In genomic region chr14:103125098-103126070, GRCh38 we compare ENCODE assay signal across 21 cellular contexts. TPM values are rescaled to one million over a fixed set of nuclear protein-coding genes. Genes with fewer than 3 reads are reported as not detected.
DNase-seq lines count a peak whose midpoint lies in the region; ATAC-seq, FAIRE-seq and TF ChIP-seq lines count a peak whose summit lies in the region.
"Had no signal": no experiment of that assay in that cellular context is flagged by ENCODE, and none has a peak within 500 bp of the region (broad histone marks: within the 10 kb centered on the region; RNA-seq: fewer than 3 reads in every experiment).

No MANE protein-coding gene starts in this region.

- peaks cover 42% of the 10 kb centered on the region for H3K4me1 Mint-ChIP-seq in MCF 10A (ENCODE audit: insufficient read depth, unreplicated experiment)
- peaks cover 21% of the 10 kb centered on the region for H3K4me1 Mint-ChIP-seq in neural progenitor cell

- CTCF ChIA-PET in MCF 10A (lab: Yijun Ruan, JAX) = interaction anchor here (1.0 to 7.3 kb wide), 5 partner anchors 10 to 207 kb away, joined by 3 to 50 read pairs (median 4); no protein-coding TSS in a partner anchor

- H2AFZ ChIP-seq in neural progenitor cell (replicated peaks) = no peak overlapping the region

- no peak for ATAC-seq in pancreas
- ATAC-seq in aorta (ENCODE audit: low FRiP score) = no peak
- ATAC-seq: esophagus mucosa; naive thymus-derived CD4-positive, alpha-beta T cell; right lobe of liver had no signal

- in situ Hi-C loops in HAP-1 (cut with MboI; ENCODE audit: low sequenced_read_pairs) = no loop called here

- H3K27me3 ChIP-seq in breast epithelium = no peaks in the 10 kb centered on the region
- no peaks in the 10 kb centered on the region for H3K27me3 ChIP-seq in pancreas
- no peaks in the 10 kb centered on the region for H3K27me3 ChIP-seq in aorta (ENCODE audit: control insufficient read depth in 1 of 2, insufficient read depth in 2 of 2, low read length in 1 of 2)
- peaks cover 72% of the 10 kb centered on the region for H3K27me3 ChIP-seq in neural progenitor cell
- H3K27me3 ChIP-seq in HAP-1 (ENCODE audit: low read depth) = no peaks in the 10 kb centered on the region
- H3K27me3 ChIP-seq: right lobe of liver had no signal

- H3K4me3 Mint-ChIP-seq in MCF 10A (ENCODE audit: unreplicated experiment) (no peak overlapping the region), neural progenitor cell (no peak overlapping the region)
- H3K4me3 Mint-ChIP-seq: naive thymus-derived CD4-positive, alpha-beta T cell had no signal

- H3K36me3 ChIP-seq in breast epithelium (no peaks in the 10 kb centered on the region), pancreas (no peaks in the 10 kb centered on the region), aorta (ENCODE audit: control insufficient read depth in 1 of 2, insufficient read depth in 2 of 2, low read length in 1 of 2) (no peaks in the 10 kb centered on the region), neural progenitor cell (no peaks in the 10 kb centered on the region), HAP-1 (replicated peaks) (no peaks in the 10 kb centered on the region)

- TF ChIP-seq CTCF in breast epithelium (IDR thresholded peaks at IDR 0.05) (no peak), MCF 10A (IDR thresholded peaks at IDR 0.05; ENCODE audit: unreplicated experiment) (no peak), fibroblast of the aortic adventitia (IDR thresholded peaks at IDR 0.05; ENCODE audit: insufficient read depth, low read length) (no peak), pancreas (IDR thresholded peaks at IDR 0.05) (no peak), neural progenitor cell (IDR thresholded peaks at IDR 0.05) (no peak)

- peaks cover 18 to 57% of the 10 kb centered on the region in 2 donors for H3K4me1 ChIP-seq in breast epithelium
- H3K4me1 ChIP-seq in pancreas = peaks cover 4 to 24% (median 7%) of the 10 kb centered on the region in 3 donors
- no peaks in the 10 kb centered on the region for H3K4me1 ChIP-seq in aorta (ENCODE audit: control insufficient read depth in 1 of 2, insufficient read depth in 2 of 2, low read length in 2 of 2)
- peaks cover 25% of the 10 kb centered on the region for H3K4me1 ChIP-seq in neural progenitor cell
- peaks cover 11% of the 10 kb centered on the region for H3K4me1 ChIP-seq in HAP-1

- H3K4me2 ChIP-seq in neural progenitor cell = no peak overlapping the region
- H3K4me2 ChIP-seq: SK-N-SH had no signal

- intact Hi-C loops in breast epithelium (cut with DNase I; ENCODE audit: low total_unique reads) (no loop called here), MCF 10A (cut with micrococcal nuclease) (no loop called here), pancreas (cut with DNase I) (no loop called here), aorta (cut with DNase I) (no loop called here)

- H4K20me1 ChIP-seq in neural progenitor cell (ENCODE audit: low read depth) = peaks cover 14% of the 10 kb centered on the region

- no TSS peak for BruUV-seq in MCF 10A (replicated peaks; lab: Mats Ljungman, UMichigan)

- no peaks in the 10 kb centered on the region for H3K27me3 Mint-ChIP-seq in MCF 10A (ENCODE audit: insufficient read depth, unreplicated experiment)
- H3K27me3 Mint-ChIP-seq in neural progenitor cell (ENCODE audit: insufficient read depth, low read depth) = peaks cover 22% of the 10 kb centered on the region

- TF ChIP-seq POLR2A in breast epithelium (IDR thresholded peaks at IDR 0.05) = no peak

- 88 to 91% methylated on average over 13 of the region's 13 CpGs for WGBS in pancreas, 2 donors
- WGBS in aorta, 2 donors = 95% methylated on average over 13 of the region's 13 CpGs

- H3K36me3 Mint-ChIP-seq in MCF 10A (ENCODE audit: insufficient read depth, unreplicated experiment) (no peaks in the 10 kb centered on the region), neural progenitor cell (no peaks in the 10 kb centered on the region)
- H3K36me3 Mint-ChIP-seq: CD4-positive, CD25-positive, alpha-beta regulatory T cell; naive thymus-derived CD4-positive, alpha-beta T cell had no signal

- POLR2A ChIA-PET in MCF 10A (lab: Yijun Ruan, JAX) = interaction anchor here (0.7 to 0.9 kb wide), 2 partner anchors 43 to 128 kb away, joined by 3 read pairs; no protein-coding TSS in a partner anchor

- H3K27ac Mint-ChIP-seq in MCF 10A (ENCODE audit: low read depth, unreplicated experiment) (no peak overlapping the region), neural progenitor cell (no peak overlapping the region)
- H3K27ac Mint-ChIP-seq: CD4-positive, CD25-positive, alpha-beta regulatory T cell; naive thymus-derived CD4-positive, alpha-beta T cell had no signal

- no peak for FAIRE-seq in pancreas (lab: Jason Lieb, UNC)
- FAIRE-seq: TTC549 had no signal

- H3K9me3 ChIP-seq in breast epithelium (no peaks in the 10 kb centered on the region), pancreas (no peaks in the 10 kb centered on the region), aorta (ENCODE audit: control insufficient read depth, low read length) (no peaks in the 10 kb centered on the region), neural progenitor cell (ENCODE audit: low read depth) (no peaks in the 10 kb centered on the region), HAP-1 (no peaks in the 10 kb centered on the region; the same call in 1 of the 2 replicates)
- H3K9me3 ChIP-seq: right lobe of liver, SK-N-SH had no signal

- H3K4me3 ChIP-seq in breast epithelium = peak overlapping the region in 2 of 3 donors; percentile 74 to 82
- peak overlapping the region; percentile 68 for H3K4me3 ChIP-seq in fibroblast of the aortic adventitia (ENCODE audit: low read depth, low read length)
- H3K4me3 ChIP-seq in pancreas = peak overlapping the region in 1 of 4 donors; percentile 59
- no peak overlapping the region for H3K4me3 ChIP-seq in aorta (ENCODE audit: low read length in 2 of 2)
- no peak overlapping the region for H3K4me3 ChIP-seq in neural progenitor cell
- no peak overlapping the region for H3K4me3 ChIP-seq in HAP-1

- H3F3A ChIP-seq in neural progenitor cell (ENCODE audit: low read depth) = peaks cover 39% of the 10 kb centered on the region

- no peaks in the 10 kb centered on the region for H3K79me2 ChIP-seq in neural progenitor cell (ENCODE audit: low read depth)

- H3K9ac ChIP-seq in neural progenitor cell = no peak overlapping the region
- H3K9ac ChIP-seq: SK-N-SH had no signal

- H3K27ac ChIP-seq in breast epithelium (peak overlapping the region in 1 of 2 donors; percentile 95), pancreas (no peak overlapping the region), aorta (ENCODE audit: low read depth in 1 of 2, low read length in 2 of 2) (no peak overlapping the region), neural progenitor cell (no peak overlapping the region)
- H3K27ac ChIP-seq: 22Rv1 had no signal

- DNase-seq in breast epithelium (ENCODE audit: low spot score in 2 of 2) (no peak), MCF 10A (ENCODE audit: unreplicated experiment) (no peak), fibroblast of the aortic adventitia (ENCODE audit: low read depth) (no peak), pancreas (peak in 5 of 6 donors; percentile 10 to 53 (median 25)), aorta (peak; percentile 12 to 45), neural progenitor cell (ENCODE audit: low spot score) (no peak), T-helper 2 cell (no peak), HAP-1 (ENCODE audit: low spot score in 2 of 2) (no peak)
- DNase-seq: activated CD4-positive, alpha-beta T cell treated with anti-CD3 and anti-CD28 coated beads, Interleukin-2, amount 50 U/mL, for 48 hours; CD4-positive, CD25-positive, alpha-beta regulatory T cell; DND-41; hippocampal formation; naive thymus-derived CD4-positive, alpha-beta T cell; NCI-H1048; NCI-H345; SK-N-SH had no signal

- H3K9me3 Mint-ChIP-seq in MCF 10A (ENCODE audit: unreplicated experiment) (no peaks in the 10 kb centered on the region), neural progenitor cell (no peaks in the 10 kb centered on the region)
- H3K9me3 Mint-ChIP-seq: CD4-positive, CD25-positive, alpha-beta regulatory T cell had no signal

RNA-seq across cellular contexts. Expression of gene TNFAIP2, which starts 2.1 kb away (rescaled TPM):
- total RNA-seq in breast epithelium (10 to 100 TPM; 43.6 to 76.5 (median 60.0) TPM), MCF 10A (2022) (17.9 and 19.1 TPM in 2 replicates), fibroblast of the aortic adventitia (ENCODE audit: low replicate concordance) (44.5 and 120 TPM in 2 replicates), pancreas (100 to 1,000 TPM in 1 of 6 donors, 10 to 100 TPM in 3, 1 to 10 TPM in 2; 7.0 to 188 (median 27.7) TPM), aorta (100 to 1,000 TPM in 1 of 2 donors, 10 to 100 TPM in 1; 87.3 to 219 TPM), neural progenitor cell (ENCODE audit: low replicate concordance) (5.3 and 14.0 TPM in 2 replicates)
- polyA plus RNA-seq in pancreas (100 to 1,000 TPM; 123 to 288 TPM), aorta (10 to 100 TPM; 26.8 to 90.8 TPM)
- polyA plus RNA-seq: CD4-positive, CD25-positive, alpha-beta regulatory T cell; naive thymus-derived CD4-positive, alpha-beta T cell had no signal

RNA-seq across cellular contexts. Expression of gene EXOC3L4, which starts 30.9 kb away (rescaled TPM):
- 1 to 10 TPM in 1 of 3 donors, under 1 TPM in 1, not detected in 1; 0.66 to 1.0 TPM for total RNA-seq in breast epithelium
- not detected in 2 replicates for total RNA-seq in MCF 10A (2022)
- 0.41 TPM in 1 of 2 replicates, not detected in the other for total RNA-seq in fibroblast of the aortic adventitia (ENCODE audit: low replicate concordance)
- total RNA-seq in pancreas = 1 to 10 TPM in 4 of 6 donors, under 1 TPM in 2; 0.63 to 6.2 (median 1.3) TPM
- 1 to 10 TPM; 5.0 to 8.9 TPM for polyA plus RNA-seq in pancreas
- total RNA-seq in aorta = 1 to 10 TPM in 1 of 2 donors, under 1 TPM in 1; 0.68 to 4.8 TPM
- polyA plus RNA-seq in aorta = 1 to 10 TPM in 1 of 2 donors, not detected in 1; 7.4 TPM
- total RNA-seq in neural progenitor cell (ENCODE audit: low replicate concordance) = not detected in 2 replicates
- total RNA-seq: CD4-positive, CD25-positive, alpha-beta regulatory T cell; H4; naive thymus-derived CD4-positive, alpha-beta T cell had no signal
- polyA plus RNA-seq: CD4-positive, CD25-positive, alpha-beta regulatory T cell; naive thymus-derived CD4-positive, alpha-beta T cell had no signal

RNA-seq across cellular contexts. Expression of gene LBHD2, which starts 41.4 kb away (rescaled TPM):
- total RNA-seq in breast epithelium (not detected), MCF 10A (2022) (not detected in 2 replicates), fibroblast of the aortic adventitia (ENCODE audit: low replicate concordance) (not detected in 2 replicates), pancreas (not detected), aorta (not detected), neural progenitor cell (ENCODE audit: low replicate concordance) (not detected in 2 replicates)
- polyA plus RNA-seq in pancreas (not detected), aorta (not detected)
- total RNA-seq: CD4-positive, CD25-positive, alpha-beta regulatory T cell; esophagus mucosa; H4; naive thymus-derived CD4-positive, alpha-beta T cell; right lobe of liver had no signal
- polyA plus RNA-seq: CD4-positive, CD25-positive, alpha-beta regulatory T cell; naive thymus-derived CD4-positive, alpha-beta T cell; SK-N-SH had no signal

Comparison
In these comparisons a context has a peak if more than half of its experiments do, and no peak if none do; other contexts are left out.
1. DNase-seq: peak in pancreas (5 of 6) and aorta (2 of 2); none in breast epithelium (0 of 2), MCF 10A (single experiment), fibroblast of the aortic adventitia (single experiment), neural progenitor cell (single experiment), T-helper 2 cell (0 of 5) and HAP-1 (0 of 2).
2. H3K4me3 ChIP-seq: peak in breast epithelium (2 of 3) and fibroblast of the aortic adventitia (single experiment); none in aorta (0 of 2), neural progenitor cell (single experiment) and HAP-1 (single experiment).